In genomic region chr11:68045900-68046299, GRCh38 we compare ENCODE assay signal across 2 cellular contexts.
A peak's percentile ranks its signal among the peaks of the same experiment; 100 is the strongest.
TF ChIP-seq lines count a peak whose summit lies in the region.

No MANE protein-coding gene starts in this region.

TF ChIP-seq in HepG2, 621 proteins besides CTCF, POLR2A, EP300 and RAD21:
- TF ChIP-seq HNRNPL (IDR thresholded peaks at IDR 0.05; ENCODE audit: low read depth, low read length) (0 out of 2 replicates have a peak, but pooled peaks have one; percentile 24), ZNF784 (CRISPR knock-in tag; IDR thresholded peaks at IDR 0.05; ENCODE audit: borderline replicate concordance) (no peak), SAFB2 (CRISPR knock-in tag; IDR thresholded peaks at IDR 0.05; ENCODE audit: borderline replicate concordance, low read depth) (no peak), AGO2 (optimal IDR thresholded peaks at IDR 0.05; ENCODE audit: low read depth, low read length) (peak; percentile 26), ZNF75D (CRISPR knock-in tag; IDR thresholded peaks at IDR 0.05; ENCODE audit: borderline replicate concordance) (no peak)
TF ChIP-seq in HepG2: peak in this region for 2.

TF ChIP-seq in HEK293, 187 proteins besides CTCF, POLR2A, EP300 and RAD21:
- no peak for TF ChIP-seq ZNF140 (tag by site-specific recombination; IDR thresholded peaks at IDR 0.05)
- TF ChIP-seq ZNF548 (tag by site-specific recombination; IDR thresholded peaks at IDR 0.05), result peak; percentile 69; the same call in 1 of the 2 replicates
